21 cellular contexts compared by ENCODE assay signal in the genomic region with DNA sequence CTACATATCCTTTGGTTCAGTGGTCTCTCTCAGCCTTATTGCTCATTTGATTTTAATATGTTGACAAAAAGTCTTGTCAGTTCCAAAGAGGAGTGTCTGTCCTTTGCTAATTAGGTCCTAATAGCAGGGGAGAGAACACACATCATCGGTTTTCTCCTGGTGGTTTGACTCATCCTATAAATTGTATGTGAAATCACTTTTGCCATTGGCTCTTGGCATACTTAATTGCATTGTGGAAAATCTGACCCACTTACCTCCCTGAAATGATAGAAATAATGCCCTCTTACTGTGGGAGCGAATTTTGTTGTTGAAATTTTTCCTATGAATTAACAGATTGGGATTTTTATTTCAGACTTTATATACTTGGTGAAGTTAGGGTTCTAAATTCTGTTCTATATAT. TPM values are rescaled to one million over a fixed set of nuclear protein-coding genes. Genes with fewer than 3 reads are reported as not detected.
"Had no signal": no experiment of that assay in that cellular context is flagged by ENCODE, and none has a peak within 500 bp of the region (broad histone marks: within the 10 kb centered on the region; RNA-seq: fewer than 3 reads in every experiment).

No MANE protein-coding gene starts in this region.

- H3K27ac ChIP-seq: breast epithelium, gastrocnemius medialis, psoas muscle, testis, upper lobe of right lung had no signal

- H3K4me3 ChIP-seq: breast epithelium, gastrocnemius medialis, heart left ventricle, psoas muscle, testis, upper lobe of right lung had no signal

- H3K9me3 ChIP-seq: breast epithelium, gastrocnemius medialis, psoas muscle, testis, upper lobe of right lung had no signal

- H3K4me1 ChIP-seq: breast epithelium, gastrocnemius medialis, psoas muscle, testis, upper lobe of right lung had no signal

- ATAC-seq: activated CD8-positive, alpha-beta T cell treated with anti-CD3 and anti-CD28 coated beads, Interleukin-2, amount 10 ng/mL, durations not matched to agents 7 days and 5 days; activated T-cell treated with anti-CD3 and anti-CD28 coated beads, Interleukin-2, amount 50 U/mL, for 72 hours; gastrocnemius medialis; heart left ventricle; psoas muscle; sciatic nerve; stimulated activated naive CD8-positive, alpha-beta T cell treated with anti-CD3 and anti-CD28 coated beads, Interleukin-15, amount 100 ng/mL, for 72 hours had no signal

- DNase-seq: activated B cell treated with CpG ODN at 0.5 μM for 24 hours; activated CD4-positive, alpha-beta T cell treated with anti-CD3 and anti-CD28 coated beads for 48 hours; activated CD8-positive, alpha-beta memory T cell treated with anti-CD3 and anti-CD28 coated beads, Interleukin-2, amount 50 U/mL, for 4 hours; activated CD8-positive, alpha-beta T cell treated with anti-CD3 and anti-CD28 coated beads, Interleukin-2, amount 10 ng/mL, durations not matched to agents 7 days and 5 days; activated gamma-delta T cell; activated naive CD8-positive, alpha-beta T cell treated with anti-CD3 and anti-CD28 coated beads, Interleukin-2, amount 10 ng/mL, durations not matched to agents 7 days and 5 days; activated T-cell treated with anti-CD3 and anti-CD28 coated beads, Interleukin-2, amount 50 U/mL, for 72 hours; cerebellar nuclear complex; endodermal cell; gastrocnemius medialis; heart left ventricle; immature natural killer cell; nucleus accumbens; psoas muscle; stimulated activated CD4-positive, alpha-beta T cell treated with anti-CD3 and anti-CD28 coated beads, Interleukin-1b, Interleukin-23, amount 100 ng/mL, for 48 hours; stimulated activated naive CD8-positive, alpha-beta T cell treated with anti-CD3 and anti-CD28 coated beads, Interleukin-15, amount 100 ng/mL, for 72 hours; T-helper 2 cell; upper lobe of right lung had no signal

- H3K36me3 ChIP-seq: breast epithelium, gastrocnemius medialis, upper lobe of right lung had no signal

- H3K27me3 ChIP-seq: breast epithelium, gastrocnemius medialis, heart left ventricle, testis, upper lobe of right lung had no signal

RNA-seq across cellular contexts. Expression of a gene that starts 58.3 kb away (rescaled TPM):
- polyA plus RNA-seq: immature natural killer cell had no signal
